In genomic region chrX:31293409-31293808, GRCh38 we compare ENCODE assay signal across 11 cellular contexts.
DNase-seq lines count a peak whose midpoint lies in the region; ATAC-seq and TF ChIP-seq lines count a peak whose summit lies in the region.
"Had no signal": no experiment of that assay in that cellular context is flagged by ENCODE, and none has a peak within 500 bp of the region (broad histone marks: within the 10 kb centered on the region; RNA-seq: fewer than 3 reads in every experiment).

No MANE protein-coding gene starts in this region.

- peak; percentile 75 for ATAC-seq in GM18861 (IDR thresholded peaks at IDR 0.05; ENCODE audit: unreplicated experiment)
- ATAC-seq in HG03342 (IDR thresholded peaks at IDR 0.05; ENCODE audit: unreplicated experiment): no peak
- no peak for ATAC-seq in right cardiac atrium

- H3K4me3 ChIP-seq in GM06990 (replicated peaks; ENCODE audit: low read depth, low read length): no peak overlapping the region
- H3K4me3 ChIP-seq in Loucy (ENCODE audit: low read length, poor library complexity, severe bottlenecking): no peak overlapping the region
- no peak overlapping the region for H3K4me3 ChIP-seq in fibroblast of villous mesenchyme (ENCODE audit: low read depth, low read length)
- H3K4me3 ChIP-seq in right cardiac atrium (ENCODE audit: low read length): no peak overlapping the region

- intact Hi-C loops in right cardiac atrium (cut with DNase I): no loop called here

- no peaks in the 10 kb centered on the region for H3K79me2 ChIP-seq in Loucy (ENCODE audit: insufficient read depth, low read length)

- H2AFZ ChIP-seq in Loucy (ENCODE audit: low read length): no peak overlapping the region

- H3K9ac ChIP-seq in Loucy (ENCODE audit: low read depth, low read length, poor library complexity, severe bottlenecking): no peak overlapping the region

- H3K9me2 ChIP-seq in Loucy (replicated peaks; ENCODE audit: low read depth, low read length): no peaks in the 10 kb centered on the region

- DNase-seq in GM06990 (ENCODE audit: extremely low read depth, insufficient read length): no peak
- no peak for DNase-seq in fibroblast of villous mesenchyme (ENCODE audit: low read depth)
- DNase-seq in GM03348 (ENCODE audit: low spot score): no peak
- no peak for DNase-seq in right cardiac atrium
- no peak for DNase-seq in stimulated activated CD4-positive, alpha-beta T cell treated with anti-CD3 and anti-CD28 coated beads, Interleukin-2, amount 100 ng/mL, for 24 hours
- DNase-seq: amygdala; CD8-positive, alpha-beta memory T cell; hypothalamus had no signal

- H3F3A ChIP-seq in Loucy (ENCODE audit: low read depth): no peaks in the 10 kb centered on the region

- H3K9me3 ChIP-seq in Loucy (ENCODE audit: insufficient read depth, low read depth, low read length): no peaks in the 10 kb centered on the region
- H3K9me3 ChIP-seq in right cardiac atrium (ENCODE audit: control insufficient read depth, low read length): no peaks in the 10 kb centered on the region

- H3K4me1 ChIP-seq in Loucy (ENCODE audit: insufficient read depth, low read length, poor library complexity, severe bottlenecking) (no peaks in the 10 kb centered on the region), right cardiac atrium (ENCODE audit: control insufficient read depth, insufficient read depth, low read length) (no peaks in the 10 kb centered on the region)

- no peaks in the 10 kb centered on the region for H4K20me1 ChIP-seq in Loucy (ENCODE audit: insufficient read depth, low read length, poor library complexity, severe bottlenecking)

- TF ChIP-seq CTCF in GM06990 (IDR thresholded peaks at IDR 0.05; ENCODE audit: insufficient read depth, low read length, poor library complexity, severe bottlenecking) (peak; percentile 54), Loucy (conservative IDR thresholded peaks at IDR 0.05; ENCODE audit: low read length) (peak; percentile 47), fibroblast of villous mesenchyme (IDR thresholded peaks at IDR 0.05; ENCODE audit: insufficient read depth, low read depth, low read length) (peak; percentile 11)

- WGBS in right cardiac atrium: 89% methylated on average over 6 of the region's 6 CpGs

- H3K27me3 ChIP-seq in GM06990 (replicated peaks; ENCODE audit: control insufficient read depth, insufficient read depth, low read length) (no peaks in the 10 kb centered on the region), Loucy (ENCODE audit: insufficient read depth, low read length, poor library complexity, severe bottlenecking) (no peaks in the 10 kb centered on the region), right cardiac atrium (ENCODE audit: control insufficient read depth, insufficient read depth) (no peaks in the 10 kb centered on the region)

- no peak overlapping the region for H3K4me2 ChIP-seq in Loucy (ENCODE audit: low read depth, low read length, poor library complexity, severe bottlenecking)

- no peaks in the 10 kb centered on the region for H3K36me3 ChIP-seq in GM06990 (ENCODE audit: control insufficient read depth, insufficient read depth, low read length)
- no peaks in the 10 kb centered on the region for H3K36me3 ChIP-seq in Loucy (ENCODE audit: insufficient read depth, low read length)

- H3K27ac ChIP-seq in right cardiac atrium (ENCODE audit: low read length): no peak overlapping the region
